ENCODE assay signal across 10 cellular contexts in genomic region chr15:79644091-79644490, GRCh38.
DNase-seq lines count a peak whose midpoint lies in the region; ATAC-seq and TF ChIP-seq lines count a peak whose summit lies in the region.
"Had no signal": no experiment of that assay in that cellular context is flagged by ENCODE, and none has a peak within 500 bp of the region (broad histone marks: within the 10 kb centered on the region; RNA-seq: fewer than 3 reads in every experiment).

No MANE protein-coding gene starts in this region.

- peaks cover 9% of the 10 kb centered on the region for H3K4me1 Mint-ChIP-seq in activated naive CD8-positive, alpha-beta T cell treated with anti-CD3 and anti-CD28 coated beads, Interleukin-2, amount 50 U/mL, for 24 hours

- peak; percentile 55 for DNase-seq in Caki2 (ENCODE audit: low read depth)
- DNase-seq in HS-27A (ENCODE audit: low read depth) = peak; percentile 91
- DNase-seq in activated naive CD8-positive, alpha-beta T cell treated with anti-CD3 and anti-CD28 coated beads, Interleukin-2, amount 50 U/mL, for 24 hours = peak; percentile 12
- DNase-seq in kidney tubule cell (ENCODE audit: low spot score) = peak; percentile 76
- DNase-seq in cardiac septum (ENCODE audit: low spot score) = no peak
- DNase-seq in omental fat pad (ENCODE audit: low spot score) = no peak
- DNase-seq: activated naive CD4-positive, alpha-beta T cell treated with anti-CD3 and anti-CD28 coated beads, Interleukin-2, amount 50 U/mL, for 16 hours; effector memory CD8-positive, alpha-beta T cell; MV-4-11 had no signal

- no peaks in the 10 kb centered on the region for H3K36me3 Mint-ChIP-seq in activated naive CD8-positive, alpha-beta T cell treated with anti-CD3 and anti-CD28 coated beads, Interleukin-2, amount 50 U/mL, for 24 hours (ENCODE audit: low read depth)

- TF ChIP-seq CTCF in omental fat pad (IDR thresholded peaks at IDR 0.05) = no peak

- peaks cover 21% of the 10 kb centered on the region for H3K9me3 Mint-ChIP-seq in activated naive CD8-positive, alpha-beta T cell treated with anti-CD3 and anti-CD28 coated beads, Interleukin-2, amount 50 U/mL, for 24 hours
- H3K9me3 Mint-ChIP-seq: effector memory CD8-positive, alpha-beta T cell had no signal

- no peak overlapping the region for H3K4me3 Mint-ChIP-seq in activated naive CD8-positive, alpha-beta T cell treated with anti-CD3 and anti-CD28 coated beads, Interleukin-2, amount 50 U/mL, for 24 hours
- H3K4me3 Mint-ChIP-seq: effector memory CD8-positive, alpha-beta T cell had no signal

- H3K27ac Mint-ChIP-seq in activated naive CD8-positive, alpha-beta T cell treated with anti-CD3 and anti-CD28 coated beads, Interleukin-2, amount 50 U/mL, for 24 hours = no peak overlapping the region
- H3K27ac Mint-ChIP-seq: effector memory CD8-positive, alpha-beta T cell had no signal

- peaks cover 18% of the 10 kb centered on the region for H3K27me3 Mint-ChIP-seq in activated naive CD8-positive, alpha-beta T cell treated with anti-CD3 and anti-CD28 coated beads, Interleukin-2, amount 50 U/mL, for 24 hours

- peak; percentile 40 for ATAC-seq in activated naive CD8-positive, alpha-beta T cell treated with anti-CD3 and anti-CD28 coated beads, Interleukin-2, amount 50 U/mL, for 24 hours
- ATAC-seq in GM21390 (IDR thresholded peaks at IDR 0.05; ENCODE audit: unreplicated experiment) = no peak
- no peak for ATAC-seq in omental fat pad (ENCODE audit: low FRiP score)
- ATAC-seq: effector memory CD8-positive, alpha-beta T cell had no signal

- intact Hi-C loops in cardiac septum (cut with DNase I) = no loop called here

- in situ Hi-C loops in Caki2 (cut with HindIII; ENCODE audit: low pct_unique_long_range_greater_than_20kb, low sequenced_read_pairs) = no loop called here

Comparison
In these comparisons a context has a peak if more than half of its experiments do, and no peak if none do; other contexts are left out.
1. DNase-seq: peak in Caki2 (single experiment), HS-27A (single experiment), activated naive CD8-positive, alpha-beta T cell treated with anti-CD3 and anti-CD28 coated beads, Interleukin-2, amount 50 U/mL, for 24 hours (single experiment) and kidney tubule cell (single experiment); none in cardiac septum (single experiment) and omental fat pad (single experiment).